Comparison of ENCODE assay signal across 8 cellular contexts in genomic region chr12:2795291-2796186, GRCh38.
A peak's percentile ranks its signal among the peaks of the same experiment; 100 is the strongest.
DNase-seq lines count a peak whose midpoint lies in the region; ATAC-seq lines count a peak whose summit lies in the region.

No MANE protein-coding gene starts in this region.

- ATAC-seq in HG02588 (IDR thresholded peaks at IDR 0.05; ENCODE audit: unreplicated experiment), result peak; percentile 71

- DNase-seq in DMS79 treated with DMSO at 0.1 percent for 48 hours (lab: John Stamatoyannopoulos, UW), result peak; percentile 47
- no peak for DNase-seq in DMS79 (lab: John Stamatoyannopoulos, UW)
- DNase-seq in NCI-H1105 (lab: John Stamatoyannopoulos, UW), result peak; percentile 77
- DNase-seq in activated CD4-positive, CD25-positive, alpha-beta regulatory T cell treated with anti-CD3 and anti-CD28 coated beads, Interleukin-2, amount 50 U/mL, for 16 hours (ENCODE audit: low read depth, low spot score), result peak; percentile 44
- DNase-seq in cerebellar cortex (ENCODE audit: low spot score), result peak; percentile 74
- peak; percentile 65 for DNase-seq in kidney tubule cell (ENCODE audit: low spot score)
- peak; percentile 22 to 61 for DNase-seq in stimulated activated CD4-positive, alpha-beta T cell treated with anti-CD3 and anti-CD28 coated beads, Interleukin-1b, Interleukin-23, amount 100 ng/mL, for 1 hour (ENCODE audit: low read depth in 2 of 2)
